20 cellular contexts compared by ENCODE assay signal in the genomic region with DNA sequence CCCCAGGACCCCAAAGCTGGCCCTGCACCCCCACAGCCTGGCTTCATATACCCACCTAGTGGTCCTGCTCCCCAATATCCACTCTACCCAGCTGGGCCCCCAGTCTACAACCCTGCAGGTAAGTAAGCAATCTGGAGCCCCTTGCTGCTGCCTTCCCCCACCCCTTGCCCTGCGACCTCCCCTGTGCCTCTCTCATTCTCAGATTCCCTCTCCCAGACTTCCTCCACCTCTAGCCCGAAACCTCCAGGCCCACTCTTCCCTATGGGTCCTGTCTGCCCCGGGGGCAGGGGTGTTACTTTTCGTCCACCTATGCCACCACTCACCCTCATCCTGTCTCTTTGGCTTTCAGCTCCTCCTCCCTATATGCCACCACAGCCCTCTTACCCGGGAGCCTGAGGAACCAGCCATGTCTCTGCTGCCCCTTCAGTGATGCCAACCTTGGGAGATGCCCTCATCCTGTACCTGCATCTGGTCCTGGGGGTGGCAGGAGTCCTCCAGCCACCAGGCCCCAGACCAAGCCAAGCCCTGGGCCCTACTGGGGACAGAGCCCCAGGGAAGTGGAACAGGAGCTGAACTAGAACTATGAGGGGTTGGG. TPM values are rescaled to one million over a fixed set of nuclear protein-coding genes. Genes with fewer than 3 reads are reported as not detected.
DNase-seq lines count a peak whose midpoint lies in the region; ATAC-seq, FAIRE-seq and TF ChIP-seq lines count a peak whose summit lies in the region.
"Had no signal": no experiment of that assay in that cellular context is flagged by ENCODE, and none has a peak within 500 bp of the region (broad histone marks: within the 10 kb centered on the region; RNA-seq: fewer than 3 reads in every experiment).

No MANE protein-coding gene starts in this region.

- H3K4me3 Mint-ChIP-seq in CD14-positive monocyte (no peak overlapping the region), astrocyte (ENCODE audit: unreplicated experiment) (no peak overlapping the region), nephron (peak overlapping the region in 2 of 3 experiments; percentile 49)
- no peak overlapping the region for H3K4me3 Mint-ChIP-seq in stimulated activated naive B cell treated with anti-CD40 and anti-IgM and Interleukin-4, amounts not matched to agents 10 μg/mL and 1 μg/mL and 100 μg/mL, for 72 hours
- H3K4me3 Mint-ChIP-seq in stimulated activated memory B cell treated with anti-CD40 and anti-IgM and Interleukin-4, amounts not matched to agents 10 μg/mL and 1 μg/mL and 100 μg/mL, for 72 hours, result no peak overlapping the region

- no peak overlapping the region for H3K27ac ChIP-seq in astrocyte (ENCODE audit: low read depth, low read length)
- no peak overlapping the region for H3K27ac ChIP-seq in spleen

- WGBS in spleen, 5 donors, result 83 to 93% (median 87%) methylated on average over 5 of the region's 5 CpGs

- H4K20me1 ChIP-seq in astrocyte (ENCODE audit: insufficient read depth, low read length), result peaks cover 4% of the 10 kb centered on the region

- H3K36me3 ChIP-seq in astrocyte (ENCODE audit: insufficient read depth, low read length), result peaks cover 3% of the 10 kb centered on the region
- no peaks in the 10 kb centered on the region for H3K36me3 ChIP-seq in spleen

- no peak overlapping the region for H3K4me3 ChIP-seq in astrocyte (ENCODE audit: insufficient read depth, low read depth, low read length)
- H3K4me3 ChIP-seq in spleen, result no peak overlapping the region

- peaks cover 39 to 49% (median 40%) of the 10 kb centered on the region in 3 donors for H3K27me3 Mint-ChIP-seq in CD14-positive monocyte (ENCODE audit: low read depth in 3 of 3)
- peaks cover 30% of the 10 kb centered on the region for H3K27me3 Mint-ChIP-seq in astrocyte (ENCODE audit: low read depth, unreplicated experiment)
- peaks cover 16% of the 10 kb centered on the region for H3K27me3 Mint-ChIP-seq in nephron (ENCODE audit: low read depth)
- peaks cover 65 to 75% of the 10 kb centered on the region in 2 donors for H3K27me3 Mint-ChIP-seq in stimulated activated naive B cell treated with anti-CD40 and anti-IgM and Interleukin-4, amounts not matched to agents 10 μg/mL and 1 μg/mL and 100 μg/mL, for 72 hours
- peaks cover 84% of the 10 kb centered on the region for H3K27me3 Mint-ChIP-seq in stimulated activated memory B cell treated with anti-CD40 and anti-IgM and Interleukin-4, amounts not matched to agents 10 μg/mL and 1 μg/mL and 100 μg/mL, for 72 hours

- no peaks in the 10 kb centered on the region for H3K9me3 ChIP-seq in astrocyte (ENCODE audit: insufficient read depth, low read depth, low read length)
- no peaks in the 10 kb centered on the region for H3K9me3 ChIP-seq in spleen

- H3K27ac Mint-ChIP-seq in CD14-positive monocyte, result peak overlapping the region in 1 of 7 donors; percentile 59
- H3K27ac Mint-ChIP-seq in astrocyte (ENCODE audit: unreplicated experiment), result peak overlapping the region; percentile 62
- H3K27ac Mint-ChIP-seq in nephron, result no peak overlapping the region
- no peak overlapping the region for H3K27ac Mint-ChIP-seq in stimulated activated naive B cell treated with anti-CD40 and anti-IgM and Interleukin-4, amounts not matched to agents 10 μg/mL and 1 μg/mL and 100 μg/mL, for 72 hours
- H3K27ac Mint-ChIP-seq in stimulated activated memory B cell treated with anti-CD40 and anti-IgM and Interleukin-4, amounts not matched to agents 10 μg/mL and 1 μg/mL and 100 μg/mL, for 72 hours, result no peak overlapping the region

- H3K27me3 ChIP-seq in astrocyte (ENCODE audit: insufficient read depth, low read length), result no peaks in the 10 kb centered on the region
- peaks cover 0 to 56% (median 18%) of the 10 kb centered on the region in 7 donors for H3K27me3 ChIP-seq in spleen (replicated peaks in 1 of 7)

- H3K9me3 Mint-ChIP-seq in CD14-positive monocyte, result peaks cover 0 to 13% (median 1%) of the 10 kb centered on the region in 7 donors
- no peaks in the 10 kb centered on the region for H3K9me3 Mint-ChIP-seq in astrocyte (ENCODE audit: unreplicated experiment)
- H3K9me3 Mint-ChIP-seq in nephron, result no peaks in the 10 kb centered on the region
- no peaks in the 10 kb centered on the region for H3K9me3 Mint-ChIP-seq in stimulated activated naive B cell treated with anti-CD40 and anti-IgM and Interleukin-4, amounts not matched to agents 10 μg/mL and 1 μg/mL and 100 μg/mL, for 72 hours
- no peaks in the 10 kb centered on the region for H3K9me3 Mint-ChIP-seq in stimulated activated memory B cell treated with anti-CD40 and anti-IgM and Interleukin-4, amounts not matched to agents 10 μg/mL and 1 μg/mL and 100 μg/mL, for 72 hours

- intact Hi-C loops in CD14-positive monocyte (cut with micrococcal nuclease) (loop anchor here in 1 of 2 donors (5.0 kb wide), 1 partner anchor 71 kb away; no protein-coding TSS in a partner anchor), spleen (cut with DNase I; ENCODE audit: low total_unique reads) (no loop called here)

- no peak overlapping the region for H2AFZ ChIP-seq in astrocyte (ENCODE audit: low read depth, low read length)

- H3K79me2 ChIP-seq in astrocyte (ENCODE audit: insufficient read depth, low read length), result peaks cover 8% of the 10 kb centered on the region

- H3K4me1 ChIP-seq in astrocyte (ENCODE audit: insufficient read depth, low read length) (peaks cover 15% of the 10 kb centered on the region), spleen (peaks cover 5 to 37% (median 22%) of the 10 kb centered on the region in 6 donors)

- H3K9ac ChIP-seq in astrocyte (ENCODE audit: low read length), result no peak overlapping the region

- DNase-seq in CD14-positive monocyte (ENCODE audit: low spot score), result peak; percentile 35
- no peak for DNase-seq in astrocyte (ENCODE audit: low read depth)
- DNase-seq in spleen, result peak; percentile 61
- DNase-seq in stimulated activated naive B cell treated with anti-CD40 and anti-IgM and Interleukin-4, amounts not matched to agents 10 μg/mL and 1 μg/mL and 100 μg/mL, for 72 hours, result no peak
- DNase-seq in GOT3 (lab: John Stamatoyannopoulos, UW), result no peak
- DNase-seq: Calu3; CD4-positive, alpha-beta memory T cell; KBM-7; NCI-H1694 treated with DMSO at 0.1 percent for 48 hours; NCI-H510A; NCI-H748 treated with DMSO at 0.1 percent for 48 hours; NK-92 treated with Interleukin-12 subunit alpha and Interleukin-12 subunit beta, amount 100 ng/mL, for 24 hours; SHP77 had no signal

- no peak for FAIRE-seq in astrocyte (lab: Jason Lieb, UNC)
- FAIRE-seq: A204.1, GM18507, H1, HepG2 had no signal

- H3K36me3 Mint-ChIP-seq in CD14-positive monocyte (peaks cover 0 to 6% of the 10 kb centered on the region in 2 donors), astrocyte (ENCODE audit: low read depth, unreplicated experiment) (peaks cover 11% of the 10 kb centered on the region), nephron (ENCODE audit: low read depth) (no peaks in the 10 kb centered on the region)
- no peaks in the 10 kb centered on the region for H3K36me3 Mint-ChIP-seq in stimulated activated naive B cell treated with anti-CD40 and anti-IgM and Interleukin-4, amounts not matched to agents 10 μg/mL and 1 μg/mL and 100 μg/mL, for 72 hours
- H3K36me3 Mint-ChIP-seq in stimulated activated memory B cell treated with anti-CD40 and anti-IgM and Interleukin-4, amounts not matched to agents 10 μg/mL and 1 μg/mL and 100 μg/mL, for 72 hours, result no peaks in the 10 kb centered on the region
- H3K36me3 Mint-ChIP-seq: CD4-positive, alpha-beta memory T cell had no signal

- TF ChIP-seq POLR2A in spleen (IDR thresholded peaks at IDR 0.05), result no peak

- TF ChIP-seq CTCF in CD14-positive monocyte (IDR thresholded peaks at IDR 0.05), result no peak
- no peak for TF ChIP-seq CTCF in astrocyte (IDR thresholded peaks at IDR 0.05; ENCODE audit: insufficient read depth, low read depth, low read length)
- TF ChIP-seq CTCF in nephron (IDR thresholded peaks at IDR 0.05; ENCODE audit: unreplicated experiment in 3 of 3), result no peak
- no peak for TF ChIP-seq CTCF in spleen (IDR thresholded peaks at IDR 0.05 in 8 of 11, conservative IDR thresholded peaks at IDR 0.05 in 3 of 11)

- ATAC-seq in stimulated activated naive B cell treated with anti-CD40 and anti-IgM and Interleukin-4, amounts not matched to agents 10 μg/mL and 1 μg/mL and 100 μg/mL, for 72 hours (replicated peaks), result no peak
- no peak for ATAC-seq in stimulated activated memory B cell treated with anti-CD40 and anti-IgM and Interleukin-4, amounts not matched to agents 10 μg/mL and 1 μg/mL and 100 μg/mL, for 72 hours
- ATAC-seq in HG03045 (IDR thresholded peaks at IDR 0.05; ENCODE audit: unreplicated experiment), result no peak
- ATAC-seq: HepG2 had no signal

- H3K4me1 Mint-ChIP-seq in CD14-positive monocyte (peaks cover 14% of the 10 kb centered on the region), astrocyte (ENCODE audit: low read depth, unreplicated experiment) (peaks cover 19% of the 10 kb centered on the region), nephron (peaks cover 12% of the 10 kb centered on the region)
- peaks cover 11 to 12% of the 10 kb centered on the region in 2 donors for H3K4me1 Mint-ChIP-seq in stimulated activated naive B cell treated with anti-CD40 and anti-IgM and Interleukin-4, amounts not matched to agents 10 μg/mL and 1 μg/mL and 100 μg/mL, for 72 hours
- H3K4me1 Mint-ChIP-seq in stimulated activated memory B cell treated with anti-CD40 and anti-IgM and Interleukin-4, amounts not matched to agents 10 μg/mL and 1 μg/mL and 100 μg/mL, for 72 hours, result peaks cover 12% of the 10 kb centered on the region

- H3K4me2 ChIP-seq in astrocyte (ENCODE audit: low read length), result no peak overlapping the region

RNA-seq across cellular contexts. Expression of gene SHISA4, which starts 2.9 kb away (rescaled TPM):
- polyA plus RNA-seq in CD14-positive monocyte, result 1 to 10 TPM; 1.5 to 2.3 TPM
- 9.8 and 10.1 TPM in 2 replicates for total RNA-seq in astrocyte
- 10 to 100 TPM in 1 of 7 donors, 1 to 10 TPM in 6; 4.8 to 13.3 (median 8.0) TPM for total RNA-seq in spleen
- polyA plus RNA-seq in spleen, result 1 to 10 TPM; 3.2 to 4.3 (median 3.9) TPM

RNA-seq across cellular contexts. Expression of gene LMOD1, which starts 54.8 kb away (rescaled TPM):
- polyA plus RNA-seq in CD14-positive monocyte (not detected), spleen (10 to 100 TPM in 1 of 3 donors, 1 to 10 TPM in 2; 4.2 to 11.5 (median 7.6) TPM)
- total RNA-seq in astrocyte (13.2 and 14.9 TPM in 2 replicates), spleen (10 to 100 TPM; 10.2 to 21.0 (median 12.5) TPM)
- total RNA-seq: Calu3; CD4-positive, alpha-beta memory T cell; HepG2 had no signal
- polyA plus RNA-seq: CD4-positive, alpha-beta memory T cell; HepG2 had no signal

Comparison
In these comparisons a context has a peak if more than half of its experiments do, and no peak if none do; other contexts are left out.
1. DNase-seq: peak in CD14-positive monocyte (single experiment) and spleen (single experiment); none in astrocyte (single experiment), stimulated activated naive B cell treated with anti-CD40 and anti-IgM and Interleukin-4, amounts not matched to agents 10 μg/mL and 1 μg/mL and 100 μg/mL, for 72 hours (single experiment) and GOT3 (single experiment).
2. H3K4me3 Mint-ChIP-seq: peak in nephron (2 of 3); none in CD14-positive monocyte (0 of 2), astrocyte (single experiment), stimulated activated naive B cell treated with anti-CD40 and anti-IgM and Interleukin-4, amounts not matched to agents 10 μg/mL and 1 μg/mL and 100 μg/mL, for 72 hours (0 of 2) and stimulated activated memory B cell treated with anti-CD40 and anti-IgM and Interleukin-4, amounts not matched to agents 10 μg/mL and 1 μg/mL and 100 μg/mL, for 72 hours (single experiment).